Comparison of ENCODE assay signal across 8 cellular contexts in the genomic region with DNA sequence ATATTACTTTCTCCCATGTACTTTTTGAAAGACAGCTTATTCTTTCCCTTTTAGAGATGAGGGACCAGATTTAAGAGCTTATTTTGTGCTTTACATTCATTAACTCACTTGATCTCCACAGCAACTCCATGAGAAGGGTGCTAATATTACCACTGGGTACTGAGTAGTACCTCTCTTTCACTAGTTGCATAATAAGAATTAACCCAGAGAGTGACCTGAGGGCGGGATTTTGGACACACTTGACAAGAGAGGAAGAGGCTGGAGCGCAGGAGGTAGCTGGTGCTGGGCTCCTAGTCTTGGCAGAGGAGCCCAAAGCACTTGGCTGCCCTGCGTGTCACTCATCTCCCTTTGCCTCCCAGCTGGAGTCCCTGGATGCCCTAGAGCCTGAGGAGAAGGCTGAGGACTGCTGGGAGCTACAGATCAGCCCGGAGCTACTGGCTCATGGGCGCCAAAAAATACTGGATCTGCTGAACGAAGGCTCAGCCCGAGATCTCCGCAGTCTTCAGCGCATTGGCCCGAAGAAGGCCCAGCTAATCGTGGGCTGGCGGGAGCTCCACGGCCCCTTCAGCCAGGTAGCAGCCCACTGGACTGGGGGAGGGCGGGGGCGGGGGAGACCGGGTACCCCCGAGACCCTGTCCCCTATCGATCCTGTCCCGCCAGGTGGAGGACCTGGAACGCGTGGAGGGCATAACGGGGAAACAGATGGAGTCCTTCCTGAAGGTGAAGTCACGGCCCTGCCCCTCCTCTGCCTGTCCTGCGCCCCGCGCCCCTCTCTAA. TPM values are rescaled to one million over a fixed set of nuclear protein-coding genes. Genes with fewer than 3 reads are reported as not detected.
DNase-seq lines count a peak whose midpoint lies in the region; ATAC-seq and TF ChIP-seq lines count a peak whose summit lies in the region.

No MANE protein-coding gene starts in this region.

- H3K36me3 Mint-ChIP-seq in T-helper 17 cell (ENCODE audit: low read depth) (peaks cover 2% of the 10 kb centered on the region), osteocyte (ENCODE audit: unreplicated experiment) (no peaks in the 10 kb centered on the region)

- H3K4me3 Mint-ChIP-seq in T-helper 17 cell, result peak overlapping the region; percentile 100
- H3K4me3 Mint-ChIP-seq in osteocyte (ENCODE audit: unreplicated experiment), result peak overlapping the region; percentile 100

- no peaks in the 10 kb centered on the region for H3K27me3 Mint-ChIP-seq in T-helper 17 cell
- no peaks in the 10 kb centered on the region for H3K27me3 Mint-ChIP-seq in osteocyte (ENCODE audit: unreplicated experiment)

- ATAC-seq in T-helper 17 cell, result no peak
- no peak for ATAC-seq in GM21619 (IDR thresholded peaks at IDR 0.05; ENCODE audit: unreplicated experiment)

- H3K4me1 Mint-ChIP-seq in T-helper 17 cell (peaks cover 38% of the 10 kb centered on the region), osteocyte (ENCODE audit: unreplicated experiment) (peaks cover 27% of the 10 kb centered on the region)

- peak; percentile 48 for DNase-seq in DMS79 (lab: John Stamatoyannopoulos, UW)
- no peak for DNase-seq in Jurkat, Clone E6-1 (ENCODE audit: low read depth, low spot score)
- DNase-seq in T-helper 17 cell, result no peak
- peak; percentile 52 for DNase-seq in fibroblast of mammary gland (ENCODE audit: low read depth)
- DNase-seq in osteocyte (ENCODE audit: extremely low spot score, unreplicated experiment), result no peak
- no peak for DNase-seq in Ammon's horn (ENCODE audit: low spot score)
- DNase-seq in COLO829 (ENCODE audit: low spot score), result no peak

- no peak for TF ChIP-seq CTCF in fibroblast of mammary gland (conservative IDR thresholded peaks at IDR 0.05; ENCODE audit: control insufficient read depth, insufficient read depth, low read depth, low read length)
- no peak for TF ChIP-seq CTCF in osteocyte (IDR thresholded peaks at IDR 0.05)

- H3K4me3 ChIP-seq in Jurkat, Clone E6-1 (ENCODE audit: low read length), result peak overlapping the region; percentile 81
- H3K4me3 ChIP-seq in fibroblast of mammary gland (ENCODE audit: control insufficient read depth, low read depth, low read length), result peak overlapping the region; percentile 75

- H3K27ac Mint-ChIP-seq in T-helper 17 cell, result peak overlapping the region; percentile 100
- peak overlapping the region; percentile 100 for H3K27ac Mint-ChIP-seq in osteocyte (ENCODE audit: unreplicated experiment)

- no peaks in the 10 kb centered on the region for H3K9me3 Mint-ChIP-seq in osteocyte (ENCODE audit: unreplicated experiment)

- H3K9me3 ChIP-seq in T-helper 17 cell (ENCODE audit: control insufficient read depth, low read length, poor library complexity, severe bottlenecking), result no peaks in the 10 kb centered on the region

RNA-seq across cellular contexts. Expression of a gene that starts 1.7 kb away (rescaled TPM):
- 1,001 TPM for polyA plus RNA-seq in Jurkat, Clone E6-1 (2012; ENCODE audit: insufficient read depth, insufficient read length)
- 100 to 1,000 TPM; 242 to 254 TPM for total RNA-seq in T-helper 17 cell
- 304 and 305 TPM in 2 replicates for total RNA-seq in osteocyte

RNA-seq across cellular contexts. Expression of a gene that starts 7.3 kb away (rescaled TPM):
- polyA plus RNA-seq in Jurkat, Clone E6-1 (2012; ENCODE audit: insufficient read depth, insufficient read length), result 0.85 TPM
- total RNA-seq in T-helper 17 cell (1 to 10 TPM; 2.0 to 3.4 TPM), osteocyte (8.8 and 13.4 TPM in 2 replicates)

RNA-seq across cellular contexts. Expression of a gene that starts 11.3 kb away (rescaled TPM):
- 64.3 TPM for polyA plus RNA-seq in Jurkat, Clone E6-1 (2012; ENCODE audit: insufficient read depth, insufficient read length)
- total RNA-seq in T-helper 17 cell (10 to 100 TPM; 15.2 to 16.3 TPM), osteocyte (26.4 and 29.1 TPM in 2 replicates)

RNA-seq across cellular contexts. Expression of a gene that starts 14.1 kb away (rescaled TPM):
- polyA plus RNA-seq in Jurkat, Clone E6-1 (2012; ENCODE audit: insufficient read depth, insufficient read length), result 169 TPM
- total RNA-seq in T-helper 17 cell, result 10 to 100 TPM; 74.3 to 89.0 TPM
- total RNA-seq in osteocyte, result 20.0 and 23.0 TPM in 2 replicates

RNA-seq across cellular contexts. Expression of a gene that starts 15.6 kb away (rescaled TPM):
- polyA plus RNA-seq in Jurkat, Clone E6-1 (2012; ENCODE audit: insufficient read depth, insufficient read length), result 3.6 TPM
- total RNA-seq in T-helper 17 cell, result 100 to 1,000 TPM; 141 to 154 TPM
- 150 and 157 TPM in 2 replicates for total RNA-seq in osteocyte

Comparison
In these comparisons a context has a peak if more than half of its experiments do, and no peak if none do; other contexts are left out.
1. DNase-seq: peak in DMS79 (single experiment) and fibroblast of mammary gland (single experiment); none in Jurkat, Clone E6-1 (single experiment), T-helper 17 cell (0 of 3), osteocyte (single experiment), Ammon's horn (single experiment) and COLO829 (single experiment).